ENCODE assay signal across 28 cellular contexts in genomic region chr9:126907058-126907457, GRCh38.
"Had no signal": no experiment of that assay in that cellular context is flagged by ENCODE, and none has a peak within 500 bp of the region (broad histone marks: within the 10 kb centered on the region; RNA-seq: fewer than 3 reads in every experiment).

No MANE protein-coding gene starts in this region.

- H3K36me3 ChIP-seq: neural progenitor cell, ovary, right lobe of liver, sigmoid colon, stomach, thoracic aorta, thyroid gland, tibial nerve, upper lobe of left lung, vagina had no signal

- H3K4me3 ChIP-seq: neural progenitor cell, ovary, psoas muscle, right lobe of liver, sigmoid colon, stomach, thoracic aorta, thyroid gland, tibial nerve, upper lobe of left lung, vagina had no signal

- H3K79me2 ChIP-seq: parathyroid adenoma had no signal

- H3K9me3 Mint-ChIP-seq: natural killer cell; neural progenitor cell; stimulated activated effector memory CD8-positive, alpha-beta T cell treated with anti-CD3 and anti-CD28 coated beads, Interleukin-12 subunit alpha, Interleukin-12 subunit beta, amount 100 ng/mL, for 72 hours had no signal

- H2AFZ ChIP-seq: neural progenitor cell, parathyroid adenoma had no signal

- H3K4me2 ChIP-seq: neural progenitor cell had no signal

- H3K4me1 Mint-ChIP-seq: natural killer cell; nephron; stimulated activated effector memory CD8-positive, alpha-beta T cell treated with anti-CD3 and anti-CD28 coated beads, Interleukin-12 subunit alpha, Interleukin-12 subunit beta, amount 100 ng/mL, for 72 hours; stimulated activated naive B cell treated with anti-CD40 and anti-IgM and Interleukin-4, amounts not matched to agents 10 μg/mL and 1 μg/mL and 100 μg/mL, for 72 hours had no signal

- H3K4me3 Mint-ChIP-seq: natural killer cell; nephron; neural progenitor cell; stimulated activated effector memory CD8-positive, alpha-beta T cell treated with anti-CD3 and anti-CD28 coated beads, Interleukin-12 subunit alpha, Interleukin-12 subunit beta, amount 100 ng/mL, for 72 hours; stimulated activated naive B cell treated with anti-CD40 and anti-IgM and Interleukin-4, amounts not matched to agents 10 μg/mL and 1 μg/mL and 100 μg/mL, for 72 hours; stimulated activated naive CD8-positive, alpha-beta T cell treated with anti-CD3 and anti-CD28 coated beads, Interleukin-15, Interleukin-2, amounts not matched to agents 100 ng/mL and 50 ng/mL, for 24 hours had no signal

- H3K36me3 Mint-ChIP-seq: natural killer cell; neural progenitor cell; stimulated activated effector memory CD8-positive, alpha-beta T cell treated with anti-CD3 and anti-CD28 coated beads, Interleukin-12 subunit alpha, Interleukin-12 subunit beta, amount 100 ng/mL, for 72 hours; stimulated activated naive B cell treated with anti-CD40 and anti-IgM and Interleukin-4, amounts not matched to agents 10 μg/mL and 1 μg/mL and 100 μg/mL, for 72 hours had no signal

- H3K4me1 ChIP-seq: neural progenitor cell, parathyroid adenoma, psoas muscle, right lobe of liver, sigmoid colon, stomach, thyroid gland, tibial nerve, upper lobe of left lung, vagina had no signal

- H3K27ac Mint-ChIP-seq: natural killer cell; nephron; neural progenitor cell; progenitor cell of endocrine pancreas; stimulated activated effector memory CD8-positive, alpha-beta T cell treated with anti-CD3 and anti-CD28 coated beads, Interleukin-12 subunit alpha, Interleukin-12 subunit beta, amount 100 ng/mL, for 72 hours; stimulated activated naive B cell treated with anti-CD40 and anti-IgM and Interleukin-4, amounts not matched to agents 10 μg/mL and 1 μg/mL and 100 μg/mL, for 72 hours; stimulated activated naive CD8-positive, alpha-beta T cell treated with anti-CD3 and anti-CD28 coated beads, Interleukin-15, Interleukin-2, amounts not matched to agents 100 ng/mL and 50 ng/mL, for 24 hours had no signal

- ATAC-seq: natural killer cell; psoas muscle; right cardiac atrium; right lobe of liver; stimulated activated effector memory CD8-positive, alpha-beta T cell treated with anti-CD3 and anti-CD28 coated beads, Interleukin-12 subunit alpha, Interleukin-12 subunit beta, amount 100 ng/mL, for 72 hours; stimulated activated naive B cell treated with anti-CD40 and anti-IgM and Interleukin-4, amounts not matched to agents 10 μg/mL and 1 μg/mL and 100 μg/mL, for 72 hours had no signal

- H3K27ac ChIP-seq: neural progenitor cell, ovary, parathyroid adenoma, psoas muscle, right lobe of liver, sigmoid colon, stomach, thoracic aorta, thyroid gland, tibial nerve, upper lobe of left lung, vagina had no signal

- DNase-seq: natural killer cell; occipital lobe; ovary; posterior cingulate gyrus; psoas muscle; right cardiac atrium; right lobe of liver; sigmoid colon; small intestine; stimulated activated CD4-positive, alpha-beta T cell treated with anti-CD3 and anti-CD28 coated beads, Interleukin-15, amount 100 ng/mL, for 24 hours; stimulated activated CD4-positive, alpha-beta T cell treated with anti-CD3 and anti-CD28 coated beads, Interleukin-2, amount 100 ng/mL, for 24 hours; stimulated activated CD4-positive, alpha-beta T cell treated with anti-CD3 and anti-CD28 coated beads, Interleukin-2, amount 100 ng/mL, for 48 hours; stimulated activated CD4-positive, alpha-beta T cell treated with anti-CD3 and anti-CD28 coated beads, Interleukin-4, amount 100 ng/mL, for 24 hours; stimulated activated naive B cell treated with anti-CD40 and anti-IgM and Interleukin-4, amounts not matched to agents 10 μg/mL and 1 μg/mL and 100 μg/mL, for 72 hours; stimulated activated naive CD4-positive, alpha-beta T cell treated with Interleukin-2 at 50 U/mL for 16 hours; stomach; thyroid gland; trophoblast cell; upper lobe of left lung had no signal

- H3K27me3 ChIP-seq: ovary, right lobe of liver, sigmoid colon, thyroid gland, upper lobe of left lung, vagina had no signal
